11 cellular contexts compared by ENCODE assay signal in genomic region chr3:116020495-116020894, GRCh38.
DNase-seq lines count a peak whose midpoint lies in the region; ATAC-seq and TF ChIP-seq lines count a peak whose summit lies in the region.
"Had no signal": no experiment of that assay in that cellular context is flagged by ENCODE, and none has a peak within 500 bp of the region (broad histone marks: within the 10 kb centered on the region; RNA-seq: fewer than 3 reads in every experiment).

No MANE protein-coding gene starts in this region.

- H4K20me1 ChIP-seq in mammary epithelial cell (ENCODE audit: insufficient read depth, low read length) = no peaks in the 10 kb centered on the region

- H3K4me2 ChIP-seq in mammary epithelial cell (ENCODE audit: insufficient read depth, low read depth, low read length) = no peak overlapping the region

- dilution Hi-C loops in mammary epithelial cell (cut with HindIII; ENCODE audit: low sequenced_read_pairs) = no loop called here

- H3K27me3 ChIP-seq in mammary epithelial cell (ENCODE audit: insufficient read depth, low read length) = no peaks in the 10 kb centered on the region
- H3K27me3 ChIP-seq: adrenal gland had no signal

- 92% methylated on average over 4 of the region's 4 CpGs for WGBS in mammary epithelial cell (ENCODE audit: low coverage, missing lambda C conversion rate)

- H3K4me1 Mint-ChIP-seq in T-cell (no peaks in the 10 kb centered on the region), WTC11 (peaks cover 5% of the 10 kb centered on the region)

- ATAC-seq in GM21381 (IDR thresholded peaks at IDR 0.05; ENCODE audit: unreplicated experiment) = peak; percentile 81
- peak; percentile 67 for ATAC-seq in HG03354 (IDR thresholded peaks at IDR 0.05; ENCODE audit: poor library complexity, severe bottlenecking, unreplicated experiment)
- no peak for ATAC-seq in T-cell (replicated peaks in 1 of 4)
- ATAC-seq in WTC11 = no peak

- H3K79me2 ChIP-seq in mammary epithelial cell (ENCODE audit: insufficient read depth, low read length) = no peaks in the 10 kb centered on the region

- no peak overlapping the region for H3K9ac ChIP-seq in mammary epithelial cell (ENCODE audit: insufficient read depth, low read length)

- POLR2A ChIA-PET in T-cell (lab: Charles Lee) = no interaction called here
- POLR2A ChIA-PET in WTC11 (lab: Charles Lee) = no interaction called here

- H3K27ac Mint-ChIP-seq in T-cell = no peak overlapping the region
- no peak overlapping the region for H3K27ac Mint-ChIP-seq in WTC11
- H3K27ac Mint-ChIP-seq: CD4-positive, alpha-beta T cell had no signal

- TF ChIP-seq CTCF in GM10266 (IDR thresholded peaks at IDR 0.05; ENCODE audit: control insufficient read depth, insufficient read depth, low read depth, missing control alignments) (no peak), mammary epithelial cell (conservative IDR thresholded peaks at IDR 0.05 in 1 of 2, IDR thresholded peaks at IDR 0.05 in 1 of 2; ENCODE audit: extremely low read depth in 1 of 2, insufficient read depth in 1 of 2, low read depth in 1 of 2, low read length in 2 of 2) (no peak), WTC11 (IDR thresholded peaks at IDR 0.05) (no peak)

- CTCF ChIA-PET in mammary epithelial cell (lab: Charles Lee; ENCODE audit: low non-redundant PET) = no interaction called here
- CTCF ChIA-PET in T-cell (lab: Charles Lee) = no interaction called here
- CTCF ChIA-PET in WTC11 (lab: Charles Lee) = no interaction called here

- H3K36me3 ChIP-seq in mammary epithelial cell (ENCODE audit: insufficient read depth, low read length) = no peaks in the 10 kb centered on the region
- H3K36me3 ChIP-seq: adrenal gland had no signal

- no TSS peak for BruUV-seq in mammary epithelial cell (replicated peaks; lab: Mats Ljungman, UMichigan)

- H3K36me3 Mint-ChIP-seq in T-cell (no peaks in the 10 kb centered on the region), WTC11 (no peaks in the 10 kb centered on the region)

- peak; percentile 10 for DNase-seq in GM10266 (ENCODE audit: extremely low spot score)
- peak; percentile 14 for DNase-seq in mammary epithelial cell
- DNase-seq in T-cell = no peak
- DNase-seq in WTC11 (ENCODE audit: low spot score) = no peak
- DNase-seq in effector CD4-positive, alpha-beta T cell = no peak
- no peak for DNase-seq in activated naive CD4-positive, alpha-beta T cell treated with anti-CD3 and anti-CD28 coated beads, Interleukin-2, amount 50 U/mL, for 16 hours
- DNase-seq: adrenal gland; CD4-positive, alpha-beta T cell; NCI-H2107 had no signal

- intact Hi-C loops in mammary epithelial cell (cut with micrococcal nuclease) = no loop called here

- H3K4me3 Mint-ChIP-seq in T-cell = no peak overlapping the region
- H3K4me3 Mint-ChIP-seq in WTC11 = no peak overlapping the region
- H3K4me3 Mint-ChIP-seq: CD4-positive, alpha-beta T cell had no signal

- in situ Hi-C loops in mammary epithelial cell (cut with MboI; ENCODE audit: low sequenced_read_pairs in 2 of 2) = no loop called here

- no peak overlapping the region for H3K4me3 ChIP-seq in mammary epithelial cell (replicated peaks in 1 of 3; ENCODE audit: insufficient read depth in 1 of 3, low read depth in 2 of 3, low read length in 3 of 3)
- H3K4me3 ChIP-seq: adrenal gland had no signal

- no peaks in the 10 kb centered on the region for H3K4me1 ChIP-seq in mammary epithelial cell (ENCODE audit: insufficient read depth, low read length)
- H3K4me1 ChIP-seq: adrenal gland had no signal

- H3K9me3 ChIP-seq in mammary epithelial cell (replicated peaks; ENCODE audit: insufficient read depth, low read length) = no peaks in the 10 kb centered on the region
- H3K9me3 ChIP-seq: adrenal gland had no signal

- no peaks in the 10 kb centered on the region for H3K27me3 Mint-ChIP-seq in T-cell
- no peaks in the 10 kb centered on the region for H3K27me3 Mint-ChIP-seq in WTC11 (ENCODE audit: low read depth)
- H3K27me3 Mint-ChIP-seq: CD4-positive, alpha-beta T cell had no signal

- H3K9me3 Mint-ChIP-seq in T-cell (peaks cover 0 to 8% (median 0%) of the 10 kb centered on the region in 3 donors), WTC11 (no peaks in the 10 kb centered on the region)
- H3K9me3 Mint-ChIP-seq: CD4-positive, alpha-beta T cell had no signal

- H2AFZ ChIP-seq in mammary epithelial cell (ENCODE audit: low read depth, low read length) = no peak overlapping the region

- H3K27ac ChIP-seq in mammary epithelial cell (ENCODE audit: insufficient read depth, low read depth, low read length) = no peak overlapping the region
- H3K27ac ChIP-seq: adrenal gland had no signal

TF ChIP-seq in WTC11, 78 proteins besides CTCF, POLR2A, EP300 and RAD21:
- TF ChIP-seq ATF3 (CRISPR knock-in tag; conservative IDR thresholded peaks at IDR 0.05) (no peak), NR1H2 (CRISPR knock-in tag; IDR thresholded peaks at IDR 0.05) (no peak), PRRX2 (CRISPR knock-in tag; IDR thresholded peaks at IDR 0.05) (no peak), TP53 (CRISPR knock-in tag; IDR thresholded peaks at IDR 0.05) (no peak)

Comparison
In these comparisons a context has a peak if more than half of its experiments do, and no peak if none do; other contexts are left out.
1. DNase-seq: peak in GM10266 (single experiment) and mammary epithelial cell (single experiment); none in T-cell (0 of 34), WTC11 (single experiment), effector CD4-positive, alpha-beta T cell (single experiment) and activated naive CD4-positive, alpha-beta T cell treated with anti-CD3 and anti-CD28 coated beads, Interleukin-2, amount 50 U/mL, for 16 hours (single experiment).
2. ATAC-seq: peak in GM21381 (single experiment) and HG03354 (single experiment); none in T-cell (0 of 4) and WTC11 (single experiment).